8 cellular contexts compared by ENCODE assay signal in the genomic region with DNA sequence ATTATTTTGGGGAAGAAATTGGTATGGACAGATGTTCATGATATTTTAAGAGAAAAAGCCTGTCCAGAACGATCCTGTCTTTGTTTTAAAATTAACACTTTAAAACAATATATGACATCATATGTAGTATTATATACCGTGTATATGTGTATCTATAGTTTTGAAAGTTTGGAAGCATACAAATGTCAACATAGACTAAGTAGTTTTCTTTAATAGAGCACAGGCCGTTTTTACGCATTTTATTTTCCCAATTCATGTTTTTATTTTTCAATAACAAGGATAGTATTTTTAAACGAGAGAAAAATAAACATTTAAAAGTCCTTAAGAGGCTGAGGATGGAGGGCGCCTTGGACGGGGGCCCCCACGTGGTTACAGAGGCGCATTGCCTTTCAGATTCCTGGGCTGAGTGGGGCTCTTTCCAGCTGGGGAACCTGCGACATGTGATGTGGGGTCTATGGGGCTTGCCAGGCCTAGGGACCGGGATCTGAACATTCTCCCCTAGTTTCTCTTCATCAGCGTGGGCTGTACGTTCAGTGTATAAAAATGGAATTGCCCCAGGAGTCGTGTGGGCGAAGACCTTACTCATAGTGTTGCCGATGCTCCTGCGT.
DNase-seq lines count a peak whose midpoint lies in the region; ATAC-seq and TF ChIP-seq lines count a peak whose summit lies in the region.

No MANE protein-coding gene starts in this region.

- no peaks in the 10 kb centered on the region for H3K9me3 ChIP-seq in ovary

- H3K4me1 ChIP-seq in ovary (ENCODE audit: insufficient read depth) = peaks cover 3% of the 10 kb centered on the region

- no peaks in the 10 kb centered on the region for H3K36me3 ChIP-seq in ovary

- peak overlapping the region in 1 of 2 donors; percentile 70 for H3K27ac ChIP-seq in ovary

- CTCF ChIA-PET in activated naive CD4-positive, alpha-beta T cell treated with anti-CD3 and anti-CD28 coated beads, Interleukin-2, amount 10 ng/mL, durations not matched to agents 7 days and 5 days (lab: Charles Lee) = interaction anchor here (0.5 to 3.7 kb wide), 21 partner anchors 9 to 430 kb away, joined by 3 to 16 read pairs (median 4); a partner anchor contains a TSS

- intact Hi-C loops in Right ventricle myocardium superior (cut with DNase I) = loop anchor here (10.0 kb wide), 1 partner anchor 131 kb away; a partner anchor contains a TSS
- intact Hi-C loops in ovary (cut with DNase I) = loop anchor here in 1 of 4 donors (10.0 kb wide), 1 partner anchor 361 kb away; a partner anchor contains a TSS

- no peak for TF ChIP-seq POLR2A in ovary (IDR thresholded peaks at IDR 0.05)

- H3K27me3 Mint-ChIP-seq in activated naive CD4-positive, alpha-beta T cell treated with anti-CD3 and anti-CD28 coated beads, Interleukin-2, amount 10 ng/mL, durations not matched to agents 7 days and 5 days = peaks cover 34% of the 10 kb centered on the region

- peak overlapping the region; percentile 92 for H3K4me3 Mint-ChIP-seq in activated naive CD4-positive, alpha-beta T cell treated with anti-CD3 and anti-CD28 coated beads, Interleukin-2, amount 10 ng/mL, durations not matched to agents 7 days and 5 days

- H3K27ac Mint-ChIP-seq in activated naive CD4-positive, alpha-beta T cell treated with anti-CD3 and anti-CD28 coated beads, Interleukin-2, amount 10 ng/mL, durations not matched to agents 7 days and 5 days = peak overlapping the region; percentile 62

- DNase-seq in DMS153 treated with DMSO at 0.1 percent for 48 hours (lab: John Stamatoyannopoulos, UW; ENCODE audit: unreplicated experiment) (peak; percentile 54), SHP77 treated with DMSO at 0.1 percent for 48 hours (lab: John Stamatoyannopoulos, UW) (peak; percentile 57), Right ventricle myocardium superior (peak; percentile 77), ovary (peak; percentile 46 to 73 (median 50)), ureter (ENCODE audit: low spot score) (peak; percentile 63)
- DNase-seq in activated naive CD4-positive, alpha-beta T cell treated with anti-CD3 and anti-CD28 coated beads, Interleukin-2, amount 10 ng/mL, durations not matched to agents 7 days and 5 days = peak; percentile 67

- H3K27me3 ChIP-seq in ovary = no peaks in the 10 kb centered on the region

- ATAC-seq in HG02973 (IDR thresholded peaks at IDR 0.05; ENCODE audit: unreplicated experiment) (peak; percentile 26), Right ventricle myocardium superior (ENCODE audit: poor library complexity) (peak; percentile 70), HG02623 (IDR thresholded peaks at IDR 0.05; ENCODE audit: unreplicated experiment) (no peak)

- H3K36me3 Mint-ChIP-seq in activated naive CD4-positive, alpha-beta T cell treated with anti-CD3 and anti-CD28 coated beads, Interleukin-2, amount 10 ng/mL, durations not matched to agents 7 days and 5 days = peaks cover 19% of the 10 kb centered on the region

- no peak for TF ChIP-seq EP300 in ovary (IDR thresholded peaks at IDR 0.05)

- H3K4me3 ChIP-seq in ovary = peak overlapping the region; percentile 99

- TF ChIP-seq CTCF in ovary (IDR thresholded peaks at IDR 0.05) = peak in 2 of 3 donors; percentile 21 to 25

- peaks cover 39% of the 10 kb centered on the region for H3K4me1 Mint-ChIP-seq in activated naive CD4-positive, alpha-beta T cell treated with anti-CD3 and anti-CD28 coated beads, Interleukin-2, amount 10 ng/mL, durations not matched to agents 7 days and 5 days

- WGBS in ovary, 3 donors = 22 to 54% (median 30%) methylated on average over 17 of the region's 17 CpGs

- H3K9me3 Mint-ChIP-seq in activated naive CD4-positive, alpha-beta T cell treated with anti-CD3 and anti-CD28 coated beads, Interleukin-2, amount 10 ng/mL, durations not matched to agents 7 days and 5 days = no peaks in the 10 kb centered on the region
